ENCODE assay signal across 39 cellular contexts in the genomic region with DNA sequence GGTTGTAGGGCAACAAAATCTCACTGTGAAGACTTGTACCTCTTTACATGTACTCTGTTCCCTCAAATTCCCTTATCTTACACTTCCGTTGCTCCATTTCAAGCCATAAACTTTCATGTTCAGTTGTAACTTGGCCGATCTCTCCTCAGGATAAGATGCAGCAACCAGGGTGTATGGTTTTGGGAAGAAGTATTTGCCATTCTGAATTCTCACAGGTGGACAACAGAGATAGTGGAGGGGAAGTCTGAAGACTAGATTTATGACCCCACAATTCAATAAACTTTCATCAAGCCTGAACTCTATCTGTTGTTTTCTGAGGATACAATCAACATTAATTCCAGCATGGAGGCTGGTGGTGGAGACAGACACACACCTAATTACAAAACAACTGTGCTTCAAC.
"Had no signal": no experiment of that assay in that cellular context is flagged by ENCODE, and none has a peak within 500 bp of the region (broad histone marks: within the 10 kb centered on the region; RNA-seq: fewer than 3 reads in every experiment).

No MANE protein-coding gene starts in this region.

- H3K4me3 ChIP-seq: adrenal gland, ascending aorta, body of pancreas, breast epithelium, cardiac muscle cell had no signal

- FAIRE-seq: astrocyte, bronchial epithelial cell, colon had no signal

- H3K27me3 Mint-ChIP-seq: activated naive CD4-positive, alpha-beta T cell treated with anti-CD3 and anti-CD28 coated beads, Interleukin-2, amount 10 ng/mL, durations not matched to agents 7 days and 5 days; activated naive CD4-positive, alpha-beta T cell treated with anti-CD3 and anti-CD28 coated beads, Interleukin-2, amount 50 U/mL, for 24 hours; activated naive CD8-positive, alpha-beta T cell; activated naive CD8-positive, alpha-beta T cell treated with anti-CD3 and anti-CD28 coated beads for 36 hours; activated naive CD8-positive, alpha-beta T cell treated with anti-CD3 and anti-CD28 coated beads, Interleukin-2, amount 10 ng/mL, durations not matched to agents 7 days and 5 days; activated naive CD8-positive, alpha-beta T cell treated with anti-CD3 and anti-CD28 coated beads, Interleukin-2, amount 50 U/mL, for 24 hours; activated T-helper 17 cell treated with anti-CD3 and anti-CD28 coated beads, Interleukin-2, amount 50 U/mL, for 72 hours; central memory CD8-positive, alpha-beta T cell had no signal

- H3K9me3 ChIP-seq: adrenal gland, ascending aorta, body of pancreas, breast epithelium had no signal

- ATAC-seq: activated naive CD4-positive, alpha-beta T cell treated with anti-CD3 and anti-CD28 coated beads, Interleukin-2, amount 50 U/mL, for 72 hours; activated naive CD8-positive, alpha-beta T cell treated with anti-CD3 and anti-CD28 coated beads, Interleukin-2, amount 50 U/mL, for 24 hours; activated T-cell treated with anti-CD3 and anti-CD28 coated beads, Interleukin-2, amount 50 U/mL, for 4 hours; activated T-cell treated with anti-CD3 and anti-CD28 coated beads, Interleukin-2, amount 50 U/mL, for 72 hours; activated T-helper 17 cell treated with anti-CD3 and anti-CD28 coated beads, Interleukin-2, amount 50 U/mL, for 72 hours; body of pancreas had no signal

- H3K4me1 ChIP-seq: adrenal gland, ascending aorta, breast epithelium had no signal

- H3K9me3 Mint-ChIP-seq: activated naive CD4-positive, alpha-beta T cell treated with anti-CD3 and anti-CD28 coated beads for 36 hours; activated naive CD4-positive, alpha-beta T cell treated with anti-CD3 and anti-CD28 coated beads, Interleukin-2, amount 10 ng/mL, durations not matched to agents 7 days and 5 days; activated naive CD4-positive, alpha-beta T cell treated with anti-CD3 and anti-CD28 coated beads, Interleukin-2, amount 50 U/mL, for 24 hours; activated naive CD4-positive, alpha-beta T cell treated with anti-CD3 and anti-CD28 coated beads, Interleukin-2, amount 50 U/mL, for 72 hours; activated naive CD8-positive, alpha-beta T cell treated with anti-CD3 and anti-CD28 coated beads for 36 hours; activated naive CD8-positive, alpha-beta T cell treated with anti-CD3 and anti-CD28 coated beads, Interleukin-2, amount 10 ng/mL, durations not matched to agents 7 days and 5 days; activated naive CD8-positive, alpha-beta T cell treated with anti-CD3 and anti-CD28 coated beads, Interleukin-2, amount 50 U/mL, for 24 hours; activated T-cell treated with anti-CD3 and anti-CD28 coated beads, Interleukin-2, amount 50 U/mL, for 4 hours; activated T-cell treated with anti-CD3 and anti-CD28 coated beads, Interleukin-2, amount 50 U/mL, for 72 hours; activated T-helper 1 cell treated with anti-CD3 and anti-CD28 coated beads, Interleukin-12 subunit alpha, Interleukin-12 subunit beta, Interleukin-2, Interleukin-4 antibody, amounts not matched to agents 30 ng/mL and 10 ng/mL and 1 ng/mL, durations not matched to agents 14 hours and 24 hours and 36 hours; activated T-helper 17 cell treated with anti-CD3 and anti-CD28 coated beads, Interleukin-2, amount 50 U/mL, for 72 hours; activated T-helper 2 cell treated with anti-CD3 and anti-CD28 coated beads, Interferon-gamma antibody, Interleukin-2, Interleukin-4, amounts not matched to agents 10 μg/mL and 5 μg/mL and 100 μg/mL, durations not matched to agents 14 hours and 24 hours and 36 hours; brain; central memory CD8-positive, alpha-beta T cell had no signal

- H3K4me3 Mint-ChIP-seq: activated naive CD4-positive, alpha-beta T cell treated with anti-CD3 and anti-CD28 coated beads for 36 hours; activated naive CD4-positive, alpha-beta T cell treated with anti-CD3 and anti-CD28 coated beads, Interleukin-2, amount 10 ng/mL, durations not matched to agents 7 days and 5 days; activated naive CD4-positive, alpha-beta T cell treated with anti-CD3 and anti-CD28 coated beads, Interleukin-2, amount 50 U/mL, for 24 hours; activated naive CD8-positive, alpha-beta T cell; activated naive CD8-positive, alpha-beta T cell treated with anti-CD3 and anti-CD28 coated beads for 36 hours; activated naive CD8-positive, alpha-beta T cell treated with anti-CD3 and anti-CD28 coated beads, Interleukin-2, amount 10 ng/mL, durations not matched to agents 7 days and 5 days; activated naive CD8-positive, alpha-beta T cell treated with anti-CD3 and anti-CD28 coated beads, Interleukin-2, amount 50 U/mL, for 24 hours; activated T-cell treated with anti-CD3 and anti-CD28 coated beads, Interleukin-2, amount 50 U/mL, for 4 hours; activated T-cell treated with anti-CD3 and anti-CD28 coated beads, Interleukin-2, amount 50 U/mL, for 72 hours; activated T-helper 1 cell treated with anti-CD3 and anti-CD28 coated beads, Interleukin-12 subunit alpha, Interleukin-12 subunit beta, Interleukin-2, Interleukin-4 antibody, amounts not matched to agents 30 ng/mL and 10 ng/mL and 1 ng/mL, durations not matched to agents 14 hours and 24 hours and 36 hours; activated T-helper 17 cell treated with anti-CD3 and anti-CD28 coated beads, Interleukin-2, amount 50 U/mL, for 72 hours; brain; central memory CD8-positive, alpha-beta T cell had no signal

- H3K27me3 ChIP-seq: adrenal gland, ascending aorta, body of pancreas, brain microvascular endothelial cell, breast epithelium, cardiac muscle cell had no signal

- H3K4me1 Mint-ChIP-seq: activated naive CD4-positive, alpha-beta T cell treated with anti-CD3 and anti-CD28 coated beads, Interleukin-2, amount 10 ng/mL, durations not matched to agents 7 days and 5 days; activated naive CD4-positive, alpha-beta T cell treated with anti-CD3 and anti-CD28 coated beads, Interleukin-2, amount 50 U/mL, for 24 hours; activated naive CD8-positive, alpha-beta T cell treated with anti-CD3 and anti-CD28 coated beads for 36 hours; activated naive CD8-positive, alpha-beta T cell treated with anti-CD3 and anti-CD28 coated beads, Interleukin-2, amount 10 ng/mL, durations not matched to agents 7 days and 5 days; activated naive CD8-positive, alpha-beta T cell treated with anti-CD3 and anti-CD28 coated beads, Interleukin-2, amount 50 U/mL, for 24 hours; activated T-helper 17 cell treated with anti-CD3 and anti-CD28 coated beads, Interleukin-2, amount 50 U/mL, for 72 hours; brain had no signal

- H3K27ac ChIP-seq: adrenal gland, ascending aorta, body of pancreas, brain microvascular endothelial cell, breast epithelium, cardiac muscle cell had no signal

- DNase-seq: activated effector memory CD4-positive, alpha-beta T cell treated with anti-CD3 and anti-CD28 coated beads, Interleukin-2, amount 50 U/mL, for 16 hours; activated effector memory CD4-positive, alpha-beta T cell treated with Interleukin-2 at 50 U/mL for 16 hours; activated gamma-delta T cell; activated gamma-delta T cell treated with Interleukin-2 at 50 U/mL for 16 hours; activated naive CD4-positive, alpha-beta T cell; activated naive CD4-positive, alpha-beta T cell treated with anti-CD3 and anti-CD28 coated beads for 36 hours; activated naive CD4-positive, alpha-beta T cell treated with anti-CD3 and anti-CD28 coated beads, Interleukin-2, amount 10 ng/mL, durations not matched to agents 7 days and 5 days; activated naive CD4-positive, alpha-beta T cell treated with anti-CD3 and anti-CD28 coated beads, Interleukin-2, amount 50 U/mL, for 16 hours; activated naive CD4-positive, alpha-beta T cell treated with Interleukin-2 at 50 U/mL for 16 hours; activated naive CD8-positive, alpha-beta T cell treated with anti-CD3 and anti-CD28 coated beads for 36 hours; activated naive CD8-positive, alpha-beta T cell treated with anti-CD3 and anti-CD28 coated beads, Interleukin-2, amount 10 ng/mL, durations not matched to agents 7 days and 5 days; activated naive CD8-positive, alpha-beta T cell treated with anti-CD3 and anti-CD28 coated beads, Interleukin-2, amount 50 U/mL, for 24 hours; activated T-cell treated with anti-CD3 and anti-CD28 coated beads, Interleukin-2, amount 50 U/mL, for 4 hours; activated T-cell treated with anti-CD3 and anti-CD28 coated beads, Interleukin-2, amount 50 U/mL, for 48 hours; activated T-cell treated with anti-CD3 and anti-CD28 coated beads, Interleukin-2, amount 50 U/mL, for 72 hours; adrenal gland; amniotic stem cell; amygdala; anterior cingulate cortex; aorta; body of pancreas; brain microvascular endothelial cell; caudate nucleus; central memory CD4-positive, alpha-beta T cell; cerebellar nuclear complex had no signal

- H3K27ac Mint-ChIP-seq: activated naive CD4-positive, alpha-beta T cell treated with anti-CD3 and anti-CD28 coated beads for 36 hours; activated naive CD4-positive, alpha-beta T cell treated with anti-CD3 and anti-CD28 coated beads, Interleukin-2, amount 10 ng/mL, durations not matched to agents 7 days and 5 days; activated naive CD4-positive, alpha-beta T cell treated with anti-CD3 and anti-CD28 coated beads, Interleukin-2, amount 50 U/mL, for 24 hours; activated naive CD8-positive, alpha-beta T cell; activated naive CD8-positive, alpha-beta T cell treated with anti-CD3 and anti-CD28 coated beads for 36 hours; activated naive CD8-positive, alpha-beta T cell treated with anti-CD3 and anti-CD28 coated beads, Interleukin-2, amount 10 ng/mL, durations not matched to agents 7 days and 5 days; activated naive CD8-positive, alpha-beta T cell treated with anti-CD3 and anti-CD28 coated beads, Interleukin-2, amount 50 U/mL, for 24 hours; activated T-cell treated with anti-CD3 and anti-CD28 coated beads, Interleukin-2, amount 50 U/mL, for 72 hours; activated T-helper 1 cell treated with anti-CD3 and anti-CD28 coated beads, Interleukin-12 subunit alpha, Interleukin-12 subunit beta, Interleukin-2, Interleukin-4 antibody, amounts not matched to agents 30 ng/mL and 10 ng/mL and 1 ng/mL, durations not matched to agents 14 hours and 24 hours and 36 hours; activated T-helper 17 cell treated with anti-CD3 and anti-CD28 coated beads, Interleukin-2, amount 50 U/mL, for 72 hours; activated T-helper 2 cell treated with anti-CD3 and anti-CD28 coated beads, Interferon-gamma antibody, Interleukin-2, Interleukin-4, amounts not matched to agents 10 μg/mL and 5 μg/mL and 100 μg/mL, durations not matched to agents 14 hours and 24 hours and 36 hours; brain had no signal
